Comparison of ENCODE assay signal across 10 cellular contexts in the genomic region with DNA sequence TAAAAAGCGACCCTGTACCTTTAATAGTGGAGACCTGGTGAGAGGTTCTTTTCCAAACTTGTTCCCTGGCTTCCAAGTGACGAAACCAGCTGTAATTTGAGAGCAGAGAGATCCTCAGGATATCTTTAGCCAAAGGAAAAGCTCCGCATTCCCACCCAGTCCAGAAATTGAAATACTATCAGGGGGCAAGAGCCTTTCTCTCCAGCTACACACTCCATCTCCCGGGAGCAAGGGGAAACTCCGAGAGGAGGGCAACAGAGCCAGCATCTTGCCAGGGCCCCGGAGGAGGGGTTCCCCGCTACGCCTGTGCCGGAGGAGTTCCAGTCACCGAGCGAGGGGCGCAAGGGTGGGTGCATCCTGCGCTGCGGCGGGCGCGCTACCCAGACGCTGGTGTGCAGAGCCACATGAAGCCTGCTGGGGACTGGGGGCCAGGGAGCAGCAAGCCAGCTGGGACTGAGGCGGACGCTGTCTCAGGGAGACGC. TPM values are rescaled to one million over a fixed set of nuclear protein-coding genes. Genes with fewer than 3 reads are reported as not detected.
A peak's percentile ranks its signal among the peaks of the same experiment; 100 is the strongest.
DNase-seq lines count a peak whose midpoint lies in the region; ATAC-seq lines count a peak whose summit lies in the region.
"Had no signal": no experiment of that assay in that cellular context is flagged by ENCODE, and none has a peak within 500 bp of the region (broad histone marks: within the 10 kb centered on the region; RNA-seq: fewer than 3 reads in every experiment).

TSS of gene FIBIN (plus strand) at position 148 of the 482 bp plus-strand sequence. CDS start 415 bp downstream, outside the sequence.

- CTCF ChIA-PET in activated CD8-positive, alpha-beta T cell treated with anti-CD3 and anti-CD28 coated beads, Interleukin-2, amount 10 ng/mL, durations not matched to agents 7 days and 5 days (lab: Charles Lee) = no interaction called here

- H3K4me1 ChIP-seq in right cardiac atrium (ENCODE audit: control insufficient read depth, insufficient read depth, low read length) = no peaks in the 10 kb centered on the region

- peak; percentile 66 to 77 for ATAC-seq in right cardiac atrium
- ATAC-seq in activated CD8-positive, alpha-beta T cell treated with anti-CD3 and anti-CD28 coated beads, Interleukin-2, amount 10 ng/mL, durations not matched to agents 7 days and 5 days = no peak

- H3K36me3 Mint-ChIP-seq in activated CD8-positive, alpha-beta T cell treated with anti-CD3 and anti-CD28 coated beads, Interleukin-2, amount 10 ng/mL, durations not matched to agents 7 days and 5 days (ENCODE audit: low read depth) = no peaks in the 10 kb centered on the region
- H3K36me3 Mint-ChIP-seq: IgD-negative memory B cell had no signal

- peak within 1 kb of the TSS; percentile 36 for H3K4me3 ChIP-seq in right cardiac atrium (ENCODE audit: low read length)

- H3K4me3 Mint-ChIP-seq in activated CD8-positive, alpha-beta T cell treated with anti-CD3 and anti-CD28 coated beads, Interleukin-2, amount 10 ng/mL, durations not matched to agents 7 days and 5 days = no peak within 1 kb of the TSS
- H3K4me3 Mint-ChIP-seq: IgD-negative memory B cell had no signal

- DNase-seq in EH (ENCODE audit: low read depth) (peak; percentile 70), astrocyte of the hippocampus (ENCODE audit: low read depth, low spot score) (peak; percentile 58), right cardiac atrium (peak; percentile 33 to 78 (median 75)), putamen (ENCODE audit: low spot score) (peak; percentile 8), NCI-H1092 treated with DMSO at 0.1 percent for 48 hours (lab: John Stamatoyannopoulos, UW) (no peak), SW 1271 (lab: John Stamatoyannopoulos, UW) (no peak)
- DNase-seq in stimulated activated CD4-positive, alpha-beta T cell treated with anti-CD3 and anti-CD28 coated beads, Interleukin-4, amount 100 ng/mL, for 24 hours = no peak
- no peak for DNase-seq in activated CD8-positive, alpha-beta T cell treated with anti-CD3 and anti-CD28 coated beads, Interleukin-2, amount 10 ng/mL, durations not matched to agents 7 days and 5 days

- H3K27ac ChIP-seq in right cardiac atrium (ENCODE audit: low read length) = peak within 1 kb of the TSS; percentile 26

- H3K9me3 ChIP-seq in right cardiac atrium (ENCODE audit: control insufficient read depth, low read length) = no peaks in the 10 kb centered on the region

- intact Hi-C loops in right cardiac atrium (cut with DNase I) = no loop called here

- H3K27me3 Mint-ChIP-seq in activated CD8-positive, alpha-beta T cell treated with anti-CD3 and anti-CD28 coated beads, Interleukin-2, amount 10 ng/mL, durations not matched to agents 7 days and 5 days (ENCODE audit: low read depth) = no peaks in the 10 kb centered on the region
- H3K27me3 Mint-ChIP-seq: IgD-negative memory B cell had no signal

- peaks cover 3% of the 10 kb centered on the region for H3K9me3 Mint-ChIP-seq in activated CD8-positive, alpha-beta T cell treated with anti-CD3 and anti-CD28 coated beads, Interleukin-2, amount 10 ng/mL, durations not matched to agents 7 days and 5 days (ENCODE audit: insufficient read depth)

- no peaks in the 10 kb centered on the region for H3K4me1 Mint-ChIP-seq in activated CD8-positive, alpha-beta T cell treated with anti-CD3 and anti-CD28 coated beads, Interleukin-2, amount 10 ng/mL, durations not matched to agents 7 days and 5 days (ENCODE audit: low read depth)
- H3K4me1 Mint-ChIP-seq: IgD-negative memory B cell had no signal

- H3K27ac Mint-ChIP-seq in activated CD8-positive, alpha-beta T cell treated with anti-CD3 and anti-CD28 coated beads, Interleukin-2, amount 10 ng/mL, durations not matched to agents 7 days and 5 days = no peak within 1 kb of the TSS
- H3K27ac Mint-ChIP-seq: IgD-negative memory B cell had no signal

- 7% methylated on average over 21 of the region's 21 CpGs for WGBS in right cardiac atrium

- POLR2A ChIA-PET in activated CD8-positive, alpha-beta T cell treated with anti-CD3 and anti-CD28 coated beads, Interleukin-2, amount 10 ng/mL, durations not matched to agents 7 days and 5 days (lab: Charles Lee) = no interaction called here

- H3K27me3 ChIP-seq in right cardiac atrium (ENCODE audit: control insufficient read depth, insufficient read depth) = no peaks in the 10 kb centered on the region

RNA-seq across cellular contexts. Expression of gene FIBIN, which starts in this region (rescaled TPM):
- total RNA-seq in right cardiac atrium = 10 to 100 TPM in 2 of 4 donors, 1 to 10 TPM in 2; 7.3 to 19.8 (median 10.4) TPM
- 15.2 TPM for polyA plus RNA-seq in right cardiac atrium
- not detected for total RNA-seq in activated CD8-positive, alpha-beta T cell treated with anti-CD3 and anti-CD28 coated beads, Interleukin-2, amount 10 ng/mL, durations not matched to agents 7 days and 5 days
- total RNA-seq: lung microvascular endothelial cell had no signal
- polyA plus RNA-seq: IgD-negative memory B cell had no signal

Comparison
In these comparisons a context has a peak if more than half of its experiments do, and no peak if none do; other contexts are left out.
1. RNA of gene FIBIN (total RNA-seq): 7.3 to 19.8 TPM in right cardiac atrium; not detected in activated CD8-positive, alpha-beta T cell treated with anti-CD3 and anti-CD28 coated beads, Interleukin-2, amount 10 ng/mL, durations not matched to agents 7 days and 5 days; every median in the first group is over 4 times any median in the second.
2. DNase-seq: peak in EH (single experiment), astrocyte of the hippocampus (single experiment), right cardiac atrium (3 of 3) and putamen (single experiment); none in NCI-H1092 treated with DMSO at 0.1 percent for 48 hours (single experiment), SW 1271 (0 of 2), stimulated activated CD4-positive, alpha-beta T cell treated with anti-CD3 and anti-CD28 coated beads, Interleukin-4, amount 100 ng/mL, for 24 hours (single experiment) and activated CD8-positive, alpha-beta T cell treated with anti-CD3 and anti-CD28 coated beads, Interleukin-2, amount 10 ng/mL, durations not matched to agents 7 days and 5 days (single experiment).